ENCODE assay signal across 8 cellular contexts in genomic region chr7:99408347-99409191, GRCh38. TPM values are rescaled to one million over a fixed set of nuclear protein-coding genes. Genes with fewer than 3 reads are reported as not detected.
DNase-seq lines count a peak whose midpoint lies in the region; TF ChIP-seq lines count a peak whose summit lies in the region.

BUD31 (plus strand) TSS chr7:99408969; CDS start chr7:99411093, 2,124 bp downstream.
A gene with protein sequence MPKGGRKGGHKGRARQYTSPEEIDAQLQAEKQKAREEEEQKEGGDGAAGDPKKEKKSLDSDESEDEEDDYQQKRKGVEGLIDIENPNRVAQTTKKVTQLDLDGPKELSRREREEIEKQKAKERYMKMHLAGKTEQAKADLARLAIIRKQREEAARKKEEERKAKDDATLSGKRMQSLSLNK (minus strand): TSS chr7:99408597. CDS start chr7:99408548, 49 bp downstream.

- H3K9ac ChIP-seq in SK-N-MC (ENCODE audit: insufficient read length): peak within 1 kb of the TSS; percentile 100

- peaks cover 47% of the 10 kb centered on the region for H3K36me3 Mint-ChIP-seq in HFFc6 (ENCODE audit: low read depth)

- peak; percentile 90 for TF ChIP-seq POLR2A in NB4 (IDR thresholded peaks at IDR 0.05; ENCODE audit: extremely low read depth, insufficient read length)

- no peaks in the 10 kb centered on the region for H3K9me3 Mint-ChIP-seq in HFFc6

- peak within 1 kb of the TSS; percentile 98 for H3K4me3 Mint-ChIP-seq in HFFc6

- H3K4me3 ChIP-seq in NB4 (ENCODE audit: low read depth, low read length): peak within 1 kb of the TSS; percentile 95
- peak within 1 kb of the TSS; percentile 96 for H3K4me3 ChIP-seq in SK-N-MC

- H3K4me1 Mint-ChIP-seq in HFFc6 (ENCODE audit: low read depth): peaks cover 41% of the 10 kb centered on the region

- peak; percentile 65 for DNase-seq in GM04503 (ENCODE audit: low read depth)
- DNase-seq in HFFc6: peak; percentile 93
- DNase-seq in NB4 (ENCODE audit: low read depth): peak; percentile 97
- peak; percentile 96 for DNase-seq in SK-N-MC (ENCODE audit: low read depth, low spot score)
- peak; percentile 87 for DNase-seq in activated naive CD4-positive, alpha-beta T cell treated with anti-CD3 and anti-CD28 coated beads, Interleukin-2, amount 50 U/mL, for 16 hours
- DNase-seq in globus pallidus (ENCODE audit: low spot score): peak; percentile 94
- DNase-seq in occipital lobe (lab: John Stamatoyannopoulos, UW): peak; percentile 88

- H3K36me3 ChIP-seq in SK-N-MC (ENCODE audit: insufficient read depth, low read length): peaks cover 48% of the 10 kb centered on the region

- H3K9me3 ChIP-seq in SK-N-MC (ENCODE audit: low read depth, low read length): no peaks in the 10 kb centered on the region

- H3K27me3 Mint-ChIP-seq in HFFc6 (ENCODE audit: insufficient read depth): peaks cover 5% of the 10 kb centered on the region; the same call in 1 of the 2 replicates

- peak within 1 kb of the TSS; percentile 98 for H3K27ac Mint-ChIP-seq in HFFc6

- TF ChIP-seq CTCF in HFFc6 (IDR thresholded peaks at IDR 0.05) (peak; percentile 23; the same call in 1 of the 2 replicates), NB4 (IDR thresholded peaks at IDR 0.05; ENCODE audit: low read depth, low read length) (no peak)

- H3K27ac ChIP-seq in SK-N-MC: peak within 1 kb of the TSS; percentile 99
- peak within 1 kb of the TSS; percentile 98 for H3K27ac ChIP-seq in temporal lobe (ENCODE audit: low read depth, low read length)

RNA-seq across cellular contexts. Expression of gene BUD31, which starts in this region (rescaled TPM):
- 100 to 1,000 TPM; 134 to 147 (median 146) TPM for total RNA-seq in HFFc6 (2021; fragmentation: NEBNext Ultra II Directional; extraction: Animal tissue kit (Norgen Biotek cat#: 25700))
- total RNA-seq in occipital lobe (55.2 TPM), temporal lobe (42.5 TPM)

RNA-seq across cellular contexts. Expression of the second gene that starts in this region (rescaled TPM):
- 100 to 1,000 TPM; 148 to 213 (median 180) TPM for total RNA-seq in HFFc6 (2021; fragmentation: NEBNext Ultra II Directional; extraction: Animal tissue kit (Norgen Biotek cat#: 25700))
- 12.6 TPM for total RNA-seq in occipital lobe
- total RNA-seq in temporal lobe: 24.6 TPM

Comparison
In these comparisons a context has a peak if more than half of its experiments do, and no peak if none do; other contexts are left out.
1. Peak in every context shown above with its lines: DNase-seq, H3K4me3 ChIP-seq and H3K27ac ChIP-seq.